1 cellular context compared by ENCODE assay signal in the genomic region with DNA sequence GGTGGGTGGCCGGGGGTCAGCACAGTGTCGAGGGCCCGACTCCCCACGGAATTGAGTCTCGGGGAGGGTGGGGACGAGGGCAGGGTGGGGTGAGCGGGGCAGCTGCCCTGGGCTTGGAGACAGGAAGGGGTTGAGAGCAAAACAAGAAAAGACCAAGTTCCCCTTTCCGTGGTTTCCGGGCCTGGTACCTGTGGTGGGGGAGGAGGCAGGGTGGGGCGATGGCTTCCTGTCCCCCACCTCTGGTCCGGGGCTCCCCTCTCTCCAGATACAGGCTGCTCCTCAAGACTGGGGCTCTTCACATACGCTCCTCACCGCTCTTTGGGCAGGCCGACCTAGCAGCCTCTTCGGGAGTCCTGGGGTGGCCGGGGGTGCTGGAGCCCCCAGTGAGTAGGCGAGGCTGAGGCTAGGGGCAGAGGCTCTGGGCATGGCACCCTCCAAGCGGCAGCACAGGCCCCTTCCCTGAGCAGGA.
TF ChIP-seq lines count a peak whose summit lies in the region.

No MANE protein-coding gene starts in this region.

TF ChIP-seq in GM12878, 131 proteins besides CTCF, POLR2A, EP300 and RAD21:
- TF ChIP-seq RELA (IDR thresholded peaks at IDR 0.05; ENCODE audit: borderline replicate concordance, partially characterized antibody) (no peak), MTA2 (IDR thresholded peaks at IDR 0.05; ENCODE audit: low read depth) (peak; percentile 64; the same call in 1 of the 2 replicates), MEF2A (IDR thresholded peaks at IDR 0.05; ENCODE audit: insufficient read depth, low read depth, low read length) (peak; percentile 40; the same call in 1 of the 2 replicates), POLR2AphosphoS5 (IDR thresholded peaks at IDR 0.05; ENCODE audit: low read length) (peak; percentile 46; the same call in 1 of the 2 replicates), PAX5 (IDR thresholded peaks at IDR 0.05; ENCODE audit: borderline replicate concordance, low read depth, low read length) (peak; percentile 77; the same call in 1 of the 2 replicates), TCF12 (IDR thresholded peaks at IDR 0.05; ENCODE audit: low read depth, low read length) (peak; percentile 68; the same call in 1 of the 2 replicates), BCL11A (IDR thresholded peaks at IDR 0.05; ENCODE audit: low read depth, low read length) (peak; percentile 31; the same call in 1 of the 2 replicates), POLR2AphosphoS2 (IDR thresholded peaks at IDR 0.05; ENCODE audit: low read depth, low read length) (0 out of 2 replicates have a peak, but pooled peaks have one; percentile 67), MYC (IDR thresholded peaks at IDR 0.05; ENCODE audit: insufficient read depth, insufficient read length, insufficient replicate concordance, low read length, severe bottlenecking) (peak; percentile 63), SRF (IDR thresholded peaks at IDR 0.05; ENCODE audit: low read depth in 2 of 2, low read length in 2 of 2) (peak; percentile 38 to 47; a peak in 1 of 4 replicates), SMAD5 (IDR thresholded peaks at IDR 0.05; ENCODE audit: low read depth) (peak; percentile 83; the same call in 1 of the 2 replicates), RUNX3 (IDR thresholded peaks at IDR 0.05; ENCODE audit: low read length) (no peak), RCOR1 (conservative IDR thresholded peaks at IDR 0.05; ENCODE audit: low read depth, low read length) (0 out of 2 replicates have a peak, but pooled peaks have one; percentile 41), HDGF (IDR thresholded peaks at IDR 0.05) (peak; percentile 66; the same call in 1 of the 2 replicates), ETV6 (conservative IDR thresholded peaks at IDR 0.05 in 1 of 2, IDR thresholded peaks at IDR 0.05 in 1 of 2; ENCODE audit: borderline replicate concordance in 1 of 2, low read depth in 1 of 2) (peak in 1 of 2 experiments; percentile 92; a peak in 2 of 4 replicates), SPI1 (IDR thresholded peaks at IDR 0.05; ENCODE audit: borderline replicate concordance, insufficient read depth, low read depth, low read length) (peak; percentile 78), ZBTB40 (IDR thresholded peaks at IDR 0.05; ENCODE audit: borderline replicate concordance) (peak; percentile 69; the same call in 1 of the 2 replicates), CHD2 (IDR thresholded peaks at IDR 0.05; ENCODE audit: borderline replicate concordance, low read depth, low read length) (peak; percentile 78), IKZF2 (IDR thresholded peaks at IDR 0.05) (peak in 1 of 2 experiments; percentile 31; a peak in 1 of 4 replicates), EED (IDR thresholded peaks at IDR 0.05; ENCODE audit: low read depth) (peak; percentile 46; the same call in 1 of the 2 replicates), STAT1 (conservative IDR thresholded peaks at IDR 0.05) (0 out of 2 replicates have a peak, but pooled peaks have one; percentile 45), BRCA1 (IDR thresholded peaks at IDR 0.05; ENCODE audit: low read depth, low read length) (no peak), CBFB (IDR thresholded peaks at IDR 0.05; ENCODE audit: low read depth) (peak; percentile 57; the same call in 1 of the 2 replicates), RELB (IDR thresholded peaks at IDR 0.05; ENCODE audit: low read depth) (0 out of 2 replicates have a peak, but pooled peaks have one; percentile 42), DPF2 (IDR thresholded peaks at IDR 0.05) (peak; percentile 29), SP1 (IDR thresholded peaks at IDR 0.05; ENCODE audit: low read depth, low read length) (peak; percentile 64), SMC3 (IDR thresholded peaks at IDR 0.05; ENCODE audit: borderline replicate concordance, low read length) (no peak), MXI1 (IDR thresholded peaks at IDR 0.05; ENCODE audit: low read depth, low read length) (0 out of 2 replicates have a peak, but pooled peaks have one; percentile 10), FOS (IDR thresholded peaks at IDR 0.05; ENCODE audit: borderline replicate concordance, extremely low read depth, insufficient read length) (no peak), MTA3 (IDR thresholded peaks at IDR 0.05; ENCODE audit: borderline replicate concordance, low read length) (no peak), YY1 (IDR thresholded peaks at IDR 0.05; ENCODE audit: low read depth, low read length) (peak; percentile 71), SMAD1 (IDR thresholded peaks at IDR 0.05; ENCODE audit: low read depth, partially characterized antibody) (peak; percentile 17), POU2F2 (IDR thresholded peaks at IDR 0.05; ENCODE audit: borderline replicate concordance, low read depth, low read length) (peak; percentile 67; the same call in 2 of the 3 replicates), EGR1 (IDR thresholded peaks at IDR 0.05; ENCODE audit: borderline replicate concordance in 1 of 2, low read depth in 2 of 2, low read length in 2 of 2) (peak in 1 of 2 experiments; percentile 58; a peak in 2 of 3 replicates), IRF4 (IDR thresholded peaks at IDR 0.05; ENCODE audit: low read depth, low read length) (0 out of 2 replicates have a peak, but pooled peaks have one; percentile 47), TBL1XR1 (IDR thresholded peaks at IDR 0.05; ENCODE audit: low read depth, low read length) (peak; percentile 45; the same call in 1 of the 2 replicates), SIN3A (IDR thresholded peaks at IDR 0.05; ENCODE audit: low read depth, low read length) (no peak), ZBED1 (IDR thresholded peaks at IDR 0.05; ENCODE audit: borderline replicate concordance) (no peak), CREM (IDR thresholded peaks at IDR 0.05; ENCODE audit: low read depth) (peak; percentile 55; the same call in 1 of the 2 replicates), TAF1 (IDR thresholded peaks at IDR 0.05; ENCODE audit: borderline replicate concordance, low read depth, low read length) (peak; percentile 85; the same call in 1 of the 2 replicates), BCL3 (IDR thresholded peaks at IDR 0.05; ENCODE audit: borderline replicate concordance, insufficient read depth, low read depth, low read length, poor library complexity, severe bottlenecking) (peak; percentile 39), ZNF217 (IDR thresholded peaks at IDR 0.05) (peak; percentile 11; the same call in 1 of the 2 replicates), NBN (IDR thresholded peaks at IDR 0.05) (peak; percentile 64; the same call in 1 of the 2 replicates), MEF2B (IDR thresholded peaks at IDR 0.05; ENCODE audit: partially characterized antibody, poor library complexity, severe bottlenecking) (peak; percentile 64), BHLHE40 (IDR thresholded peaks at IDR 0.05; ENCODE audit: borderline replicate concordance in 1 of 2, low read depth in 2 of 2, low read length in 1 of 2) (peak in 1 of 2 experiments; percentile 35; a peak in 1 of 4 replicates)
- TF ChIP-seq, protein P1, sequence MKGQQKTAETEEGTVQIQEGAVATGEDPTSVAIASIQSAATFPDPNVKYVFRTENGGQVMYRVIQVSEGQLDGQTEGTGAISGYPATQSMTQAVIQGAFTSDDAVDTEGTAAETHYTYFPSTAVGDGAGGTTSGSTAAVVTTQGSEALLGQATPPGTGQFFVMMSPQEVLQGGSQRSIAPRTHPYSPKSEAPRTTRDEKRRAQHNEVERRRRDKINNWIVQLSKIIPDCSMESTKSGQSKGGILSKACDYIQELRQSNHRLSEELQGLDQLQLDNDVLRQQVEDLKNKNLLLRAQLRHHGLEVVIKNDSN (IDR thresholded peaks at IDR 0.05; ENCODE audit: borderline replicate concordance, extremely low read length, insufficient read depth, low read depth, low read length), result no peak
- TF ChIP-seq, protein P2, sequence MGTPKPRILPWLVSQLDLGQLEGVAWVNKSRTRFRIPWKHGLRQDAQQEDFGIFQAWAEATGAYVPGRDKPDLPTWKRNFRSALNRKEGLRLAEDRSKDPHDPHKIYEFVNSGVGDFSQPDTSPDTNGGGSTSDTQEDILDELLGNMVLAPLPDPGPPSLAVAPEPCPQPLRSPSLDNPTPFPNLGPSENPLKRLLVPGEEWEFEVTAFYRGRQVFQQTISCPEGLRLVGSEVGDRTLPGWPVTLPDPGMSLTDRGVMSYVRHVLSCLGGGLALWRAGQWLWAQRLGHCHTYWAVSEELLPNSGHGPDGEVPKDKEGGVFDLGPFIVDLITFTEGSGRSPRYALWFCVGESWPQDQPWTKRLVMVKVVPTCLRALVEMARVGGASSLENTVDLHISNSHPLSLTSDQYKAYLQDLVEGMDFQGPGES (IDR thresholded peaks at IDR 0.05), result no peak
TF ChIP-seq in GM12878: peak in this region for 37.
